8 cellular contexts compared by ENCODE assay signal in genomic region chr6:28648878-28649375, GRCh38.
DNase-seq lines count a peak whose midpoint lies in the region; ATAC-seq and TF ChIP-seq lines count a peak whose summit lies in the region.

No MANE protein-coding gene starts in this region.

- CTCF ChIA-PET in Panc1 (lab: Charles Lee), result interaction anchor here (0.9 kb wide), 1 partner anchor 9 kb away, joined by 5 read pairs; no protein-coding TSS in a partner anchor

- H3K36me3 ChIP-seq in Panc1 (ENCODE audit: control insufficient read depth, insufficient read depth, low read length) (no peaks in the 10 kb centered on the region), fibroblast of lung (ENCODE audit: control insufficient read depth, insufficient read depth, low read length) (no peaks in the 10 kb centered on the region), spleen (no peaks in the 10 kb centered on the region), gastroesophageal sphincter (no peaks in the 10 kb centered on the region)

- ATAC-seq in Panc1 (peak; percentile 31; the same call in 1 of the 2 replicates), GM21360 (IDR thresholded peaks at IDR 0.05; ENCODE audit: unreplicated experiment) (no peak), gastroesophageal sphincter (no peak)

- no peaks in the 10 kb centered on the region for H3K27me3 ChIP-seq in Panc1 (ENCODE audit: control insufficient read depth, insufficient read depth, low read length)
- H3K27me3 ChIP-seq in fibroblast of lung (ENCODE audit: control insufficient read depth, insufficient read depth, low read length), result no peaks in the 10 kb centered on the region
- peaks cover 0 to 84% (median 32%) of the 10 kb centered on the region in 7 donors for H3K27me3 ChIP-seq in spleen (replicated peaks in 1 of 7)
- peaks cover 79% of the 10 kb centered on the region for H3K27me3 ChIP-seq in gastroesophageal sphincter

- H4K20me1 ChIP-seq in fibroblast of lung (ENCODE audit: control insufficient read depth, extremely low read depth, insufficient read depth, low read length), result no peaks in the 10 kb centered on the region

- DNase-seq in DMS 273 (lab: John Stamatoyannopoulos, UW; ENCODE audit: unreplicated experiment) (peak; percentile 81), DMS 273 treated with DMSO at 0.1 percent for 48 hours (lab: John Stamatoyannopoulos, UW) (no peak), Panc1 (ENCODE audit: low read depth, low spot score) (no peak), fibroblast of lung (ENCODE audit: low read depth in 2 of 2) (no peak), spleen (no peak), retina (no peak)

- BruUV-seq in Panc1 (replicated peaks; lab: Mats Ljungman, UMichigan), result no TSS peak

- in situ Hi-C loops in Panc1 (cut with HindIII; ENCODE audit: low pct_unique_long_range_greater_than_20kb, low sequenced_read_pairs), result no loop called here

- no peak for TF ChIP-seq POLR2A in spleen (IDR thresholded peaks at IDR 0.05)
- TF ChIP-seq POLR2A in gastroesophageal sphincter (IDR thresholded peaks at IDR 0.05), result no peak

- no peaks in the 10 kb centered on the region for H3K9me3 ChIP-seq in Panc1 (ENCODE audit: control insufficient read depth, insufficient read depth, low read depth, low read length)
- no peaks in the 10 kb centered on the region for H3K9me3 ChIP-seq in fibroblast of lung (ENCODE audit: control insufficient read depth, insufficient read depth, low read depth, low read length)
- H3K9me3 ChIP-seq in spleen, result no peaks in the 10 kb centered on the region
- H3K9me3 ChIP-seq in gastroesophageal sphincter, result no peaks in the 10 kb centered on the region

- H3K4me1 ChIP-seq in Panc1 (ENCODE audit: control insufficient read depth, insufficient read depth, low read length) (peaks cover 4% of the 10 kb centered on the region), fibroblast of lung (ENCODE audit: control insufficient read depth, extremely low read depth, insufficient read depth, low read length) (no peaks in the 10 kb centered on the region), spleen (peaks cover 0 to 14% (median 13%) of the 10 kb centered on the region in 6 donors), gastroesophageal sphincter (peaks cover 0 to 15% (median 2%) of the 10 kb centered on the region in 3 donors)

- peak overlapping the region; percentile 93 for H2AFZ ChIP-seq in fibroblast of lung (ENCODE audit: low read length)

- 6 to 10% (median 9%) methylated on average over 10 of the region's 10 CpGs for WGBS in spleen, 5 donors
- WGBS in gastroesophageal sphincter (ENCODE audit: low coverage in 1 of 2), 2 donors, result 3 to 4% methylated on average over 8 to 10 of the region's 10 CpGs

- intact Hi-C loops in Panc1 (cut with micrococcal nuclease; ENCODE audit: unreplicated experiment), result no loop called here
- intact Hi-C loops in spleen (cut with DNase I; ENCODE audit: low total_unique reads), result no loop called here

- TF ChIP-seq EP300 in gastroesophageal sphincter (IDR thresholded peaks at IDR 0.05), result no peak

- H3K79me2 ChIP-seq in fibroblast of lung (ENCODE audit: control insufficient read depth, insufficient read depth, low read length), result no peaks in the 10 kb centered on the region

- POLR2A ChIA-PET in Panc1 (lab: Charles Lee), result interaction anchor here (0.5 kb wide), 1 partner anchor 823 kb away, joined by 3 read pairs; no protein-coding TSS in a partner anchor

- peak overlapping the region; percentile 86 for H3K4me2 ChIP-seq in fibroblast of lung (ENCODE audit: extremely low read depth, insufficient read depth, low read length)

- TF ChIP-seq CTCF in Panc1 (IDR thresholded peaks at IDR 0.05) (no peak), fibroblast of lung (conservative IDR thresholded peaks at IDR 0.05 in 1 of 2, IDR thresholded peaks at IDR 0.05 in 1 of 2; ENCODE audit: low read depth in 1 of 2, low read length in 2 of 2) (no peak), spleen (IDR thresholded peaks at IDR 0.05 in 8 of 11, conservative IDR thresholded peaks at IDR 0.05 in 3 of 11) (no peak), gastroesophageal sphincter (IDR thresholded peaks at IDR 0.05) (no peak)

- H3K27ac ChIP-seq in Panc1 (ENCODE audit: low read length) (peak overlapping the region; percentile 93), fibroblast of lung (ENCODE audit: insufficient read depth, low read length) (no peak overlapping the region), spleen (no peak overlapping the region), gastroesophageal sphincter (no peak overlapping the region)

- H3K4me3 ChIP-seq in Panc1 (ENCODE audit: low read depth in 2 of 2, low read length in 2 of 2) (peak overlapping the region; percentile 91 to 99), fibroblast of lung (replicated peaks in 1 of 4; ENCODE audit: control extremely low read depth in 1 of 4, insufficient read depth in 1 of 4, low read depth in 3 of 4, low read length in 4 of 4) (peak overlapping the region; percentile 64 to 82 (median 74)), spleen (peak overlapping the region; percentile 4 to 63 (median 26)), gastroesophageal sphincter (peak overlapping the region in 1 of 2 donors; percentile 45)

- no peak overlapping the region for H3K9ac ChIP-seq in fibroblast of lung (ENCODE audit: insufficient read depth, low read length)
